In the genomic region with DNA sequence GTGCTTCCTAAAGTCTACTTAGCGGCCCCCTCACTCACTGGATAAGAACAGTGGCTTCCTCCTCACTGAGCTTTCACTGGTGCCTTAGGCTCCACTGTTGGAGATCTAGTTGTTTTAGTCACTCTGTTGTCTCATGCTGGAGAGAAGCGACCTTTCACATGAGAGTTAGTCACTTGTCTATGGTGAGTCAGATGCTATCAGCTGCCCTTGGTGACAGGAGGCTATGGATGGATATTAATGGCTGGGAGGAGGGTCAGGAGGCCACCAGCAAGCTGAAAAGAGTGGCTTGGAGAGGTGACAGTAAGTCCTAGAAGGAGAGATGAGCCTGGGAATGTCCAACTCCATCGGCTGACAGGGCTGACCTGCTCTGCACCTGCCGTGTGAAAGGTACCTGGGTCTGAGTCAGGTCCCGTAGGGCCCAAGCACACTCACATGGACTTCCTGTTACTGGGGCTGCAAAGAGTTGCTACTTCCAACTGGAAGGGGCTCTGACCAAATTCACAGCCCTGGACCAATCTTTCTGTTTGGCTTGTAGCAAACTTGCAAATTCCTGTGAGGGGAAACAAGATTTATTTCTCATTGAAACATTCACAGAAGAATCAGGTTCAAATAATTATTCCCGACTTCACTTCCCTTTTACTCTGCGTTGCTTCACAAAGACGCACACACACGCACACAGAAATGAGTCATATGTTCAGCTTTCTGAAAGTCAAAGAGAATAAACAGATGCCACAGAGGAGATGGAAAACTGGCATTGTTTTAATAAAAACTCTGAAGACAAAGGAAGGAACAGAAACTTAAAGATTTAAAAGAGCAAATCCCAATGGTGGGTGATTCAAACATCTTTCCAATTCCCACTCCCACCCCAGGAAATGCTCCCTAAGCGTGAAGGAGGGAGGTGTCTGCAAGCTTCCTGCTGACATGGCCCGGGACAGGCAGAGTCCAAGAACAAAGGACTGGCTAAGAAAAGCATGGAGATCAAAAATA, we compare ENCODE assay signal across 9 cellular contexts.
DNase-seq lines count a peak whose midpoint lies in the region; TF ChIP-seq lines count a peak whose summit lies in the region.
"Had no signal": no experiment of that assay in that cellular context is flagged by ENCODE, and none has a peak within 500 bp of the region (broad histone marks: within the 10 kb centered on the region; RNA-seq: fewer than 3 reads in every experiment).

No MANE protein-coding gene starts in this region.

- intact Hi-C loops in posterior vena cava (cut with DNase I), result no loop called here

- in situ Hi-C loops in GM13977 (cut with MboI; ENCODE audit: low pct_unique_long_range_greater_than_20kb, low sequenced_read_pairs, unreplicated experiment), result no loop called here

- peak overlapping the region; percentile 60 for H3K27ac ChIP-seq in epithelial cell of prostate

- no peak for TF ChIP-seq CTCF in GM13977 (IDR thresholded peaks at IDR 0.05; ENCODE audit: extremely low read depth, insufficient read depth, missing control alignments)

- peak; percentile 54 for DNase-seq in COLO829 (ENCODE audit: low spot score)
- peak; percentile 45 to 80 for DNase-seq in NOMO-1 (lab: John Stamatoyannopoulos, UW; ENCODE audit: unreplicated experiment in 2 of 2)
- DNase-seq in epithelial cell of prostate (ENCODE audit: low read depth, low spot score), result peak; percentile 64
- DNase-seq in posterior vena cava (ENCODE audit: low spot score), result peak; percentile 68
- no peak for DNase-seq in NCI-H226
- DNase-seq in stimulated activated CD4-positive, alpha-beta T cell treated with anti-CD3 and anti-CD28 coated beads, Interleukin-2, amount 100 ng/mL, for 48 hours, result no peak
- DNase-seq in NCI-H187 (lab: John Stamatoyannopoulos, UW), result no peak
- no peak for DNase-seq in GM13977 (ENCODE audit: low spot score)
- DNase-seq: immature natural killer cell had no signal

Comparison
In these comparisons a context has a peak if more than half of its experiments do, and no peak if none do; other contexts are left out.
1. DNase-seq: peak in COLO829 (single experiment), NOMO-1 (2 of 2), epithelial cell of prostate (single experiment) and posterior vena cava (single experiment); none in NCI-H226 (single experiment), stimulated activated CD4-positive, alpha-beta T cell treated with anti-CD3 and anti-CD28 coated beads, Interleukin-2, amount 100 ng/mL, for 48 hours (0 of 2), NCI-H187 (0 of 2) and GM13977 (single experiment).